ENCODE assay signal across 19 cellular contexts in the genomic region with DNA sequence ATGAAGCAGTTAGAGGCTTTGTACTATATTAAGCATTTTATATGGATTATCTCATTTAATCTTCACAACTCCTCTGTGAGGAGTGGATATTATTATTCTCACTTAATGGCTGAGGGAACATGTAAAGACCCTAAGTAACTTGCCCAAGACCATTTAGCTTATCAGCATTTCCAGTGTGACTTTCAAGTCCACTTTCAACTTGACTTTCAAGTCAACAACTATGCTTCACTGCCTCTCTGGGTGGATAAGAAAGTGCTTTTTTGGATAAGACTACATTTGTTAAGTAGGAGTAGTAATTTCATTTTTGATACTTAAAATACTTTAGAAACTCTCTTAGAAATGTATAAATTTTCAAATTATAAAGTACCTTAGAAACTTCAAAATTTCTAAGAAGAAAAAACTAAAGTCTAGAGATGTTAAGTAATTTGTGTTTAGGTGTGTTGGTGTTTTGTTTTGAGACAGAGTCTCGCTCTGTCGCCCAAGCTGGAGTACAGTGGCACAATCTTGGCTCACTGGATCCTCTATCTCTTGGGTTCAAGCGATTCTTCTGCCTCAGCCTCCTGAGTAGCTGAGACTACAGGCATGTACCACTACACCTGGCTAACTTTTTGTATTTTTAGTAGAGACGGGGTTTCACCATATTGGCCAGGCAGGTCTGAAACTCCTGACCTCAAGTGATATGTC.
"Had no signal": no experiment of that assay in that cellular context is flagged by ENCODE, and none has a peak within 500 bp of the region (broad histone marks: within the 10 kb centered on the region; RNA-seq: fewer than 3 reads in every experiment).

No MANE protein-coding gene starts in this region.

- DNase-seq: activated CD4-positive, alpha-beta T cell treated with anti-CD3 and anti-CD28 coated beads for 36 hours; activated CD8-positive, alpha-beta T cell treated with anti-CD3 and anti-CD28 coated beads for 36 hours; activated naive CD4-positive, alpha-beta T cell treated with anti-CD3 and anti-CD28 coated beads for 36 hours; activated T-cell treated with anti-CD3 and anti-CD28 coated beads, Interleukin-2, amount 50 U/mL, for 4 hours; body of pancreas; dermis blood vessel endothelial cell; effector memory CD4-positive, alpha-beta T cell; esophagus squamous epithelium; immature natural killer cell; kidney glomerular epithelial cell; left ventricle myocardium inferior; occipital lobe; posterior cingulate gyrus; retina; spleen; stimulated activated CD4-positive, alpha-beta T cell treated with anti-CD3 and anti-CD28 coated beads, Interleukin-4, amount 100 ng/mL, for 4 hours; stimulated activated naive CD4-positive, alpha-beta T cell treated with Interleukin-2 at 50 U/mL for 16 hours; thyroid gland had no signal

- ATAC-seq: activated CD4-positive, alpha-beta T cell treated with anti-CD3 and anti-CD28 coated beads for 36 hours; activated CD8-positive, alpha-beta T cell treated with anti-CD3 and anti-CD28 coated beads for 36 hours; activated T-cell treated with anti-CD3 and anti-CD28 coated beads, Interleukin-2, amount 50 U/mL, for 4 hours; body of pancreas; WTC11 had no signal
